22 cellular contexts compared by ENCODE assay signal in genomic region chr4:5451243-5451642, GRCh38.
A peak's percentile ranks its signal among the peaks of the same experiment; 100 is the strongest.
DNase-seq lines count a peak whose midpoint lies in the region; ATAC-seq, FAIRE-seq and TF ChIP-seq lines count a peak whose summit lies in the region.
"Had no signal": no experiment of that assay in that cellular context is flagged by ENCODE, and none has a peak within 500 bp of the region (broad histone marks: within the 10 kb centered on the region; RNA-seq: fewer than 3 reads in every experiment).

No MANE protein-coding gene starts in this region.

- H3K4me1 Mint-ChIP-seq in GM23338: no peaks in the 10 kb centered on the region
- H3K4me1 Mint-ChIP-seq: B cell; CD4-positive, CD25-positive, alpha-beta regulatory T cell had no signal

- CTCF ChIA-PET in A549 (lab: Yijun Ruan, JAX): no interaction called here

- FAIRE-seq in A549 (lab: Jason Lieb, UNC): no peak
- FAIRE-seq: D721Med, GM12892, GM19239, H54 had no signal

- POLR2A ChIA-PET in A549 (lab: Yijun Ruan, JAX): no interaction called here

- H3K4me3 ChIP-seq in A549 (no peak overlapping the region), GM23338 (no peak overlapping the region), adrenal gland (no peak overlapping the region)
- H3K4me3 ChIP-seq: BLaER1, HAP-1 had no signal

- H3K9me3 ChIP-seq in A549 (no peaks in the 10 kb centered on the region), adrenal gland (replicated peaks in 1 of 3) (no peaks in the 10 kb centered on the region)
- H3K9me3 ChIP-seq: BLaER1, HAP-1 had no signal

- H2AFZ ChIP-seq in GM23338: no peak overlapping the region

- no peaks in the 10 kb centered on the region for H3F3A ChIP-seq in GM23338 (replicated peaks; ENCODE audit: low read depth)

- no peaks in the 10 kb centered on the region for H4K20me1 ChIP-seq in GM23338 (replicated peaks; ENCODE audit: insufficient read depth)
- H4K20me1 ChIP-seq: BLaER1 had no signal

- H3K9me2 ChIP-seq in GM23338 (ENCODE audit: insufficient read depth): no peaks in the 10 kb centered on the region

- no peak for TF ChIP-seq POLR2A in A549 (IDR thresholded peaks at IDR 0.05; ENCODE audit: low read length)
- TF ChIP-seq POLR2A in adrenal gland (IDR thresholded peaks at IDR 0.05): no peak

- peaks cover 12% of the 10 kb centered on the region for H3K27me3 Mint-ChIP-seq in GM23338 (ENCODE audit: insufficient read depth, low read depth, poor library complexity)
- H3K27me3 Mint-ChIP-seq: B cell had no signal

- H3K27ac ChIP-seq in A549: no peak overlapping the region
- H3K27ac ChIP-seq in GM23338 (ENCODE audit: low read depth): no peak overlapping the region
- H3K27ac ChIP-seq in adrenal gland: no peak overlapping the region
- H3K27ac ChIP-seq: BLaER1, C4-2B had no signal

- ATAC-seq in A549: no peak
- no peak for ATAC-seq in GM23338
- ATAC-seq in HG02642 (IDR thresholded peaks at IDR 0.05; ENCODE audit: poor library complexity, unreplicated experiment): no peak
- ATAC-seq: CD8-positive, alpha-beta T cell had no signal

- no peak for TF ChIP-seq RAD21 in A549 (conservative IDR thresholded peaks at IDR 0.05 in 1 of 2, IDR thresholded peaks at IDR 0.05 in 1 of 2)
- TF ChIP-seq RAD21 in Ishikawa (IDR thresholded peaks at IDR 0.05; ENCODE audit: low read depth): no peak

- 80% methylated on average over 4 of the region's 4 CpGs for WGBS in A549 (ENCODE audit: missing lambda C conversion rate)
- 89 to 95% (median 94%) methylated on average over 4 of the region's 4 CpGs for WGBS in adrenal gland, 4 donors

- TF ChIP-seq EP300 in A549 (IDR thresholded peaks at IDR 0.05) (no peak), Ishikawa (IDR thresholded peaks at IDR 0.05; ENCODE audit: borderline replicate concordance) (no peak)

- H3K27ac Mint-ChIP-seq in GM23338: no peak overlapping the region
- H3K27ac Mint-ChIP-seq: B cell; CD4-positive, CD25-positive, alpha-beta regulatory T cell; CD8-positive, alpha-beta T cell had no signal

- H3K4me1 ChIP-seq in A549 (no peaks in the 10 kb centered on the region), GM23338 (ENCODE audit: insufficient read depth) (no peaks in the 10 kb centered on the region), adrenal gland (replicated peaks in 1 of 2) (no peaks in the 10 kb centered on the region)
- H3K4me1 ChIP-seq: HAP-1 had no signal

- no peak overlapping the region for H3K4me3 Mint-ChIP-seq in GM23338
- H3K4me3 Mint-ChIP-seq: B cell; CD4-positive, CD25-positive, alpha-beta regulatory T cell; CD8-positive, alpha-beta T cell had no signal

- H3K36me3 Mint-ChIP-seq in GM23338 (ENCODE audit: low read depth): no peaks in the 10 kb centered on the region
- H3K36me3 Mint-ChIP-seq: CD4-positive, CD25-positive, alpha-beta regulatory T cell; CD8-positive, alpha-beta T cell had no signal

- H3K27me3 ChIP-seq in GM23338 (ENCODE audit: insufficient read depth): no peaks in the 10 kb centered on the region
- no peaks in the 10 kb centered on the region for H3K27me3 ChIP-seq in adrenal gland
- H3K27me3 ChIP-seq: BLaER1 had no signal

- no peak overlapping the region for H3K4me2 ChIP-seq in A549
- no peak overlapping the region for H3K4me2 ChIP-seq in GM23338
- H3K4me2 ChIP-seq: BLaER1 had no signal

- H3K9me3 Mint-ChIP-seq in GM23338: no peaks in the 10 kb centered on the region
- H3K9me3 Mint-ChIP-seq: CD8-positive, alpha-beta T cell had no signal

- DNase-seq in A549 (ENCODE audit: low read depth in 1 of 2, low spot score in 1 of 2) (no peak), GM23338 (ENCODE audit: low spot score) (no peak), islet precursor cell (peak; percentile 22), GM20000 (ENCODE audit: low spot score) (no peak), T-helper 1 cell (no peak), adrenal gland (no peak)
- DNase-seq: CD4-positive, CD25-positive, alpha-beta regulatory T cell; DMS 273 treated with DMSO at 0.1 percent for 48 hours; DMS79; GF-D8; GOT3 had no signal

- no peaks in the 10 kb centered on the region for H3K79me2 ChIP-seq in GM23338 (replicated peaks; ENCODE audit: insufficient read depth)

- TF ChIP-seq CTCF in A549 (IDR thresholded peaks at IDR 0.05) (no peak), GM23338 (conservative IDR thresholded peaks at IDR 0.05; ENCODE audit: low read depth in 2 of 2) (no peak), GM20000 (IDR thresholded peaks at IDR 0.05; ENCODE audit: extremely low read depth, missing control alignments) (no peak), adrenal gland (IDR thresholded peaks at IDR 0.05) (no peak)

- no peaks in the 10 kb centered on the region for H3K36me3 ChIP-seq in GM23338 (ENCODE audit: insufficient read depth)
- H3K36me3 ChIP-seq in adrenal gland (replicated peaks in 1 of 2): no peaks in the 10 kb centered on the region
- H3K36me3 ChIP-seq: BLaER1, HAP-1 had no signal

- intact Hi-C loops in adrenal gland (cut with DNase I): no loop called here

TF ChIP-seq in A549, 52 proteins besides CTCF, POLR2A, EP300 and RAD21 (continues in another document):
- no peak for TF ChIP-seq TP53 (CRISPR knock-in tag; IDR thresholded peaks at IDR 0.05)

TF ChIP-seq in GM23338, 12 proteins besides CTCF, POLR2A, EP300 and RAD21 (continues in another document):
- TF ChIP-seq STAT1 (IDR thresholded peaks at IDR 0.05; ENCODE audit: unreplicated experiment) (no peak), NANOG (IDR thresholded peaks at IDR 0.05; ENCODE audit: borderline replicate concordance) (no peak)
- TF ChIP-seq, protein P1, sequence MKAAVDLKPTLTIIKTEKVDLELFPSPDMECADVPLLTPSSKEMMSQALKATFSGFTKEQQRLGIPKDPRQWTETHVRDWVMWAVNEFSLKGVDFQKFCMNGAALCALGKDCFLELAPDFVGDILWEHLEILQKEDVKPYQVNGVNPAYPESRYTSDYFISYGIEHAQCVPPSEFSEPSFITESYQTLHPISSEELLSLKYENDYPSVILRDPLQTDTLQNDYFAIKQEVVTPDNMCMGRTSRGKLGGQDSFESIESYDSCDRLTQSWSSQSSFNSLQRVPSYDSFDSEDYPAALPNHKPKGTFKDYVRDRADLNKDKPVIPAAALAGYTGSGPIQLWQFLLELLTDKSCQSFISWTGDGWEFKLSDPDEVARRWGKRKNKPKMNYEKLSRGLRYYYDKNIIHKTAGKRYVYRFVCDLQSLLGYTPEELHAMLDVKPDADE (IDR thresholded peaks at IDR 0.05): no peak

TF ChIP-seq in Ishikawa, 13 proteins besides CTCF, POLR2A, EP300 and RAD21:
- TF ChIP-seq TCF12 (IDR thresholded peaks at IDR 0.05; ENCODE audit: low read depth): no peak
- TF ChIP-seq YY1 (IDR thresholded peaks at IDR 0.05; ENCODE audit: low read depth): no peak
- TF ChIP-seq REST (IDR thresholded peaks at IDR 0.05; ENCODE audit: low read depth): peak; percentile 64
- TF ChIP-seq TAF1 (IDR thresholded peaks at IDR 0.05; ENCODE audit: low read depth): no peak
